In genomic region chr4:53688186-53688790, GRCh38 we compare ENCODE assay signal across 8 cellular contexts.
A peak's percentile ranks its signal among the peaks of the same experiment; 100 is the strongest.
DNase-seq lines count a peak whose midpoint lies in the region; ATAC-seq and TF ChIP-seq lines count a peak whose summit lies in the region.

No MANE protein-coding gene starts in this region.

- TF ChIP-seq CTCF in progenitor cell of endocrine pancreas (IDR thresholded peaks at IDR 0.05; ENCODE audit: unreplicated experiment) = no peak

- H3K9me3 ChIP-seq in effector memory CD4-positive, alpha-beta T cell (ENCODE audit: control insufficient read depth, low read length) = no peaks in the 10 kb centered on the region

- no peaks in the 10 kb centered on the region for H3K27me3 ChIP-seq in effector memory CD4-positive, alpha-beta T cell (replicated peaks; ENCODE audit: control insufficient read depth, insufficient read depth, low read length, poor library complexity, severe bottlenecking)

- no peak overlapping the region for H3K27ac ChIP-seq in effector memory CD4-positive, alpha-beta T cell (ENCODE audit: insufficient read depth, low read length, poor library complexity, severe bottlenecking)

- H3K4me3 ChIP-seq in effector memory CD4-positive, alpha-beta T cell (ENCODE audit: insufficient read depth, low read depth, low read length, poor library complexity, severe bottlenecking) = no peak overlapping the region

- H3K36me3 ChIP-seq in effector memory CD4-positive, alpha-beta T cell (ENCODE audit: control insufficient read depth, insufficient read depth, low read length) = no peaks in the 10 kb centered on the region

- no peaks in the 10 kb centered on the region for H3K4me1 ChIP-seq in effector memory CD4-positive, alpha-beta T cell (ENCODE audit: control insufficient read depth, insufficient read depth, low read length, poor library complexity, severe bottlenecking)

- H3K27me3 Mint-ChIP-seq in progenitor cell of endocrine pancreas = peaks cover 24% of the 10 kb centered on the region

- ATAC-seq in GM18873 (IDR thresholded peaks at IDR 0.05; ENCODE audit: low FRiP score, unreplicated experiment) (peak; percentile 80), HG03097 (IDR thresholded peaks at IDR 0.05; ENCODE audit: low FRiP score, unreplicated experiment) (peak; percentile 77), SK-N-SH treated with all-trans-retinoic acid at 6 μM for 48 hours (peak; percentile 92), GM19455 (IDR thresholded peaks at IDR 0.05; ENCODE audit: unreplicated experiment) (no peak)

- H3K4me1 Mint-ChIP-seq in progenitor cell of endocrine pancreas (ENCODE audit: low read depth) = peaks cover 3% of the 10 kb centered on the region

- H3K9me3 Mint-ChIP-seq in progenitor cell of endocrine pancreas (ENCODE audit: low read depth) = no peaks in the 10 kb centered on the region

- H3K4me3 Mint-ChIP-seq in progenitor cell of endocrine pancreas (ENCODE audit: low read depth) = no peak overlapping the region

- H3K27ac Mint-ChIP-seq in progenitor cell of endocrine pancreas = no peak overlapping the region

- DNase-seq in AG08395 (ENCODE audit: low spot score) (peak; percentile 97), inferior parietal cortex (ENCODE audit: extremely low spot score) (peak; percentile 62), progenitor cell of endocrine pancreas (ENCODE audit: low spot score, unreplicated experiment) (no peak)
- no peak for DNase-seq in effector memory CD4-positive, alpha-beta T cell

- H3K36me3 Mint-ChIP-seq in progenitor cell of endocrine pancreas (ENCODE audit: insufficient read depth) = no peaks in the 10 kb centered on the region

TF ChIP-seq in SK-N-SH treated with all-trans-retinoic acid at 6 μM for 48 hours, 23 proteins besides CTCF, POLR2A, EP300 and RAD21:
- TF ChIP-seq TOX (CRISPR knock-in tag; IDR thresholded peaks at IDR 0.05; ENCODE audit: borderline replicate concordance) = no peak
- TF ChIP-seq PATZ1 (CRISPR knock-in tag; IDR thresholded peaks at IDR 0.05; ENCODE audit: borderline replicate concordance) = no peak
- TF ChIP-seq RARB (CRISPR knock-in tag; IDR thresholded peaks at IDR 0.05) = no peak
- no peak for TF ChIP-seq ZNF565 (CRISPR knock-in tag; conservative IDR thresholded peaks at IDR 0.05; ENCODE audit: low read depth)

Comparison
In these comparisons a context has a peak if more than half of its experiments do, and no peak if none do; other contexts are left out.
1. DNase-seq: peak in AG08395 (single experiment) and inferior parietal cortex (single experiment); none in effector memory CD4-positive, alpha-beta T cell (0 of 3) and progenitor cell of endocrine pancreas (single experiment).